In genomic region chr2:88754585-88755305, GRCh38 we compare ENCODE assay signal across 9 cellular contexts.
DNase-seq lines count a peak whose midpoint lies in the region; ATAC-seq and TF ChIP-seq lines count a peak whose summit lies in the region.
"Had no signal": no experiment of that assay in that cellular context is flagged by ENCODE, and none has a peak within 500 bp of the region (broad histone marks: within the 10 kb centered on the region; RNA-seq: fewer than 3 reads in every experiment).

No MANE protein-coding gene starts in this region.

- no peaks in the 10 kb centered on the region for H4K20me1 ChIP-seq in MM.1S (ENCODE audit: insufficient read depth, low read length)

- no peaks in the 10 kb centered on the region for H3K9me2 ChIP-seq in MM.1S (replicated peaks; ENCODE audit: insufficient read depth, low read length)

- no peaks in the 10 kb centered on the region for H3K27me3 Mint-ChIP-seq in activated CD4-positive, alpha-beta T cell treated with anti-CD3 and anti-CD28 coated beads, Interleukin-2, amount 10 ng/mL, durations not matched to agents 24 days and 14 days
- H3K27me3 Mint-ChIP-seq in naive thymus-derived CD4-positive, alpha-beta T cell: no peaks in the 10 kb centered on the region

- H3K4me3 ChIP-seq in MM.1S (ENCODE audit: low read length): peak overlapping the region; percentile 7; the same call in 1 of the 2 replicates
- no peak overlapping the region for H3K4me3 ChIP-seq in naive thymus-derived CD4-positive, alpha-beta T cell (ENCODE audit: low read length)
- no peak overlapping the region for H3K4me3 ChIP-seq in upper lobe of left lung
- H3K4me3 ChIP-seq: breast epithelium had no signal

- CTCF ChIA-PET in naive thymus-derived CD4-positive, alpha-beta T cell (lab: Charles Lee): interaction anchor here (0.5 to 1.8 kb wide), 4 partner anchors 15 to 126 kb away, joined by 3 to 6 read pairs (median 5); no protein-coding TSS in a partner anchor

- H2AFZ ChIP-seq in MM.1S (ENCODE audit: low read length): no peak overlapping the region

- H3K4me2 ChIP-seq in MM.1S (ENCODE audit: low read depth, low read length): peak overlapping the region; percentile 53

- peaks cover 72% of the 10 kb centered on the region for H3K36me3 Mint-ChIP-seq in activated CD4-positive, alpha-beta T cell treated with anti-CD3 and anti-CD28 coated beads, Interleukin-2, amount 10 ng/mL, durations not matched to agents 24 days and 14 days (ENCODE audit: low read depth)
- peaks cover 16 to 53% (median 29%) of the 10 kb centered on the region in 5 donors for H3K36me3 Mint-ChIP-seq in naive thymus-derived CD4-positive, alpha-beta T cell

- in situ Hi-C loops in G401 (cut with HindIII; ENCODE audit: low sequenced_read_pairs): no loop called here

- TF ChIP-seq EP300 in upper lobe of left lung (IDR thresholded peaks at IDR 0.05): no peak

- no peaks in the 10 kb centered on the region for H3K9me3 ChIP-seq in MM.1S (replicated peaks; ENCODE audit: insufficient read depth, low read length)
- H3K9me3 ChIP-seq in naive thymus-derived CD4-positive, alpha-beta T cell (ENCODE audit: control insufficient read depth in 2 of 3, low read length in 3 of 3): peaks cover 0 to 9% (median 7%) of the 10 kb centered on the region in 3 experiments
- H3K9me3 ChIP-seq in upper lobe of left lung: peaks cover 0 to 19% (median 10%) of the 10 kb centered on the region in 4 donors

- H3K36me3 ChIP-seq in MM.1S (replicated peaks; ENCODE audit: insufficient read depth, low read length) (no peaks in the 10 kb centered on the region), upper lobe of left lung (peaks cover 0 to 21% (median 9%) of the 10 kb centered on the region in 4 donors)
- peaks cover 0 to 7% (median 0%) of the 10 kb centered on the region in 3 experiments for H3K36me3 ChIP-seq in naive thymus-derived CD4-positive, alpha-beta T cell (ENCODE audit: control insufficient read depth in 2 of 3, insufficient read depth in 3 of 3, low read length in 3 of 3)
- H3K36me3 ChIP-seq: breast epithelium had no signal

- H3F3A ChIP-seq in MM.1S (ENCODE audit: insufficient read depth, low read length): peaks cover 56% of the 10 kb centered on the region

- no peak for TF ChIP-seq POLR2A in upper lobe of left lung (IDR thresholded peaks at IDR 0.05)

- H3K4me1 ChIP-seq in MM.1S (ENCODE audit: low read length): peaks cover 63% of the 10 kb centered on the region
- H3K4me1 ChIP-seq in naive thymus-derived CD4-positive, alpha-beta T cell (ENCODE audit: control insufficient read depth in 2 of 2, insufficient read depth in 2 of 2, low read length in 2 of 2): peaks cover 0 to 53% of the 10 kb centered on the region in 2 donors
- no peaks in the 10 kb centered on the region for H3K4me1 ChIP-seq in upper lobe of left lung
- H3K4me1 ChIP-seq: breast epithelium had no signal

- peak overlapping the region; percentile 16 for H3K4me3 Mint-ChIP-seq in activated CD4-positive, alpha-beta T cell treated with anti-CD3 and anti-CD28 coated beads, Interleukin-2, amount 10 ng/mL, durations not matched to agents 24 days and 14 days
- H3K4me3 Mint-ChIP-seq in naive thymus-derived CD4-positive, alpha-beta T cell: peak overlapping the region; percentile 33 to 87 (median 62)

- peaks cover 23% of the 10 kb centered on the region for H3K4me1 Mint-ChIP-seq in activated CD4-positive, alpha-beta T cell treated with anti-CD3 and anti-CD28 coated beads, Interleukin-2, amount 10 ng/mL, durations not matched to agents 24 days and 14 days
- peaks cover 25 to 76% (median 62%) of the 10 kb centered on the region in 7 donors for H3K4me1 Mint-ChIP-seq in naive thymus-derived CD4-positive, alpha-beta T cell

- TF ChIP-seq CTCF in MM.1S (IDR thresholded peaks at IDR 0.05; ENCODE audit: low read length) (no peak), upper lobe of left lung (IDR thresholded peaks at IDR 0.05) (no peak)

- peaks cover 19% of the 10 kb centered on the region for H3K9me3 Mint-ChIP-seq in activated CD4-positive, alpha-beta T cell treated with anti-CD3 and anti-CD28 coated beads, Interleukin-2, amount 10 ng/mL, durations not matched to agents 24 days and 14 days
- H3K9me3 Mint-ChIP-seq in naive thymus-derived CD4-positive, alpha-beta T cell: peaks cover 6 to 19% (median 11%) of the 10 kb centered on the region in 11 donors

- peak; percentile 21 for ATAC-seq in HG02610 (IDR thresholded peaks at IDR 0.05; ENCODE audit: unreplicated experiment)
- ATAC-seq in naive thymus-derived CD4-positive, alpha-beta T cell: peak; percentile 12
- no peak for ATAC-seq in upper lobe of left lung (ENCODE audit: low FRiP score in 2 of 2)
- no peak for ATAC-seq in Right ventricle myocardium inferior

- no peak for DNase-seq in activated CD4-positive, alpha-beta T cell treated with anti-CD3 and anti-CD28 coated beads, Interleukin-2, amount 10 ng/mL, durations not matched to agents 24 days and 14 days
- DNase-seq in activated CD4-positive, alpha-beta T cell treated with anti-CD3 and anti-CD28 coated beads for 48 hours: no peak
- DNase-seq in MM.1S (peak; percentile 68), upper lobe of left lung (no peak), G401 (ENCODE audit: low spot score) (no peak), Right ventricle myocardium inferior (ENCODE audit: missing footprints) (no peak)
- peak in 1 of 9 donors; percentile 22 for DNase-seq in naive thymus-derived CD4-positive, alpha-beta T cell

- H3K27ac ChIP-seq in MM.1S (ENCODE audit: low read length): peak overlapping the region; percentile 98
- peak overlapping the region; percentile 84 for H3K27ac ChIP-seq in naive thymus-derived CD4-positive, alpha-beta T cell (ENCODE audit: low read depth, low read length)
- peak overlapping the region in 1 of 4 donors; percentile 13 for H3K27ac ChIP-seq in upper lobe of left lung

- intact Hi-C loops in activated CD4-positive, alpha-beta T cell treated with anti-CD3 and anti-CD28 coated beads, Interleukin-2, amount 10 ng/mL, durations not matched to agents 24 days and 14 days (cut with micrococcal nuclease): no loop called here
- intact Hi-C loops in naive thymus-derived CD4-positive, alpha-beta T cell (cut with micrococcal nuclease): loop anchor here in 1 of 2 donors (2.0 kb wide), 2 partner anchors 64 to 128 kb away; partner anchors contain the start of genes EIF2AK3 and RPIA
- intact Hi-C loops in Right ventricle myocardium inferior (cut with DNase I): no loop called here

- POLR2A ChIA-PET in naive thymus-derived CD4-positive, alpha-beta T cell (lab: Charles Lee): interaction anchor here (0.9 to 2.5 kb wide), 4 partner anchors 9 to 63 kb away, joined by 3 to 13 read pairs (median 7); partner anchors contain the start of gene RPIA

- H3K79me2 ChIP-seq in MM.1S (ENCODE audit: low read length): peaks cover 3% of the 10 kb centered on the region; the same call in 1 of the 2 replicates

- peak overlapping the region; percentile 87 for H3K27ac Mint-ChIP-seq in activated CD4-positive, alpha-beta T cell treated with anti-CD3 and anti-CD28 coated beads, Interleukin-2, amount 10 ng/mL, durations not matched to agents 24 days and 14 days
- peak overlapping the region; percentile 90 to 100 (median 97) for H3K27ac Mint-ChIP-seq in naive thymus-derived CD4-positive, alpha-beta T cell

- WGBS in upper lobe of left lung, 2 donors: 54 to 63% methylated on average over 6 of the region's 6 CpGs

- peak overlapping the region; percentile 94 for H3K9ac ChIP-seq in MM.1S (ENCODE audit: low read length)

- no peaks in the 10 kb centered on the region for H3K27me3 ChIP-seq in MM.1S (replicated peaks; ENCODE audit: insufficient read depth, low read length)
- no peaks in the 10 kb centered on the region for H3K27me3 ChIP-seq in naive thymus-derived CD4-positive, alpha-beta T cell (ENCODE audit: control insufficient read depth in 2 of 2, insufficient read depth in 2 of 2, low read length in 2 of 2)
- no peaks in the 10 kb centered on the region for H3K27me3 ChIP-seq in upper lobe of left lung
- H3K27me3 ChIP-seq: breast epithelium had no signal

Comparison
In these comparisons a context has a peak if more than half of its experiments do, and no peak if none do; other contexts are left out.
1. ATAC-seq: peak in HG02610 (single experiment) and naive thymus-derived CD4-positive, alpha-beta T cell (single experiment); none in upper lobe of left lung (0 of 2) and Right ventricle myocardium inferior (single experiment).